ENCODE assay signal across 10 cellular contexts in the genomic region with DNA sequence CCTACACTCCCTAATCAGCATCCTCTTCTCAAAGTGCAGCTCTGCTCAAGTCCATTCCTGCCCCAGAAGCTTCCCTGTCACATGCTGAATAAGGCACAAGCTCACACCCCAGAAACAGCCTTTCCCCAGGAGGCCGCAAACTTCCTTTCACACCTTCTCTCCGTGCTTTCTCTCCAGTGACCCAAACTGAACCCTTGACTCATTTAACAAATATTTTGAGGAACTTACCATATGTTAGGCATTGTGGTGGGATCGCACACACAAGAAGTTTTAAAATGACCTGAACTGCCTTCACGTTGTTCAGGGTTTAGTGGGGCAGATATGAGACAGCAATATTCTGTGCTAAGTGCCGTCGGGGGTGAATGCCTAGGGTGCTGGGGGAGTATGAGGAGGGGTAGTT.
DNase-seq lines count a peak whose midpoint lies in the region; ATAC-seq and TF ChIP-seq lines count a peak whose summit lies in the region.
"Had no signal": no experiment of that assay in that cellular context is flagged by ENCODE, and none has a peak within 500 bp of the region (broad histone marks: within the 10 kb centered on the region; RNA-seq: fewer than 3 reads in every experiment).

No MANE protein-coding gene starts in this region.

- peak; percentile 81 for ATAC-seq in HG02759 (IDR thresholded peaks at IDR 0.05; ENCODE audit: unreplicated experiment)
- ATAC-seq in stimulated activated memory B cell treated with anti-CD40 and anti-IgM and Interleukin-4, amounts not matched to agents 10 μg/mL and 1 μg/mL and 100 μg/mL, for 72 hours = peak; percentile 61

- no peak overlapping the region for H3K4me3 ChIP-seq in NB4 (ENCODE audit: low read depth, low read length)

- H3K27me3 Mint-ChIP-seq in stimulated activated memory B cell treated with anti-CD40 and anti-IgM and Interleukin-4, amounts not matched to agents 10 μg/mL and 1 μg/mL and 100 μg/mL, for 72 hours = peaks cover 29% of the 10 kb centered on the region

- H3K27ac Mint-ChIP-seq in stimulated activated memory B cell treated with anti-CD40 and anti-IgM and Interleukin-4, amounts not matched to agents 10 μg/mL and 1 μg/mL and 100 μg/mL, for 72 hours = no peak overlapping the region

- TF ChIP-seq CTCF in NB4 (IDR thresholded peaks at IDR 0.05; ENCODE audit: low read depth, low read length) = no peak

- H3K4me3 Mint-ChIP-seq in stimulated activated memory B cell treated with anti-CD40 and anti-IgM and Interleukin-4, amounts not matched to agents 10 μg/mL and 1 μg/mL and 100 μg/mL, for 72 hours = no peak overlapping the region

- TF ChIP-seq POLR2A in NB4 (IDR thresholded peaks at IDR 0.05; ENCODE audit: extremely low read depth, insufficient read length) = no peak

- DNase-seq in SIG-M5 treated with dmso at 0.1 percent for 504 hours (lab: John Stamatoyannopoulos, UW; ENCODE audit: unreplicated experiment) (peak; percentile 60), SIG-M5 (lab: John Stamatoyannopoulos, UW) (no peak), NB4 (ENCODE audit: low read depth) (peak; percentile 78), COR-L47 (lab: John Stamatoyannopoulos, UW) (no peak), NCI-H1105 (lab: John Stamatoyannopoulos, UW) (no peak), COLO668 (lab: John Stamatoyannopoulos, UW; ENCODE audit: unreplicated experiment) (no peak)
- DNase-seq: brain microvascular endothelial cell, NCI-H2029 treated with DMSO at 0.1 percent for 48 hours had no signal

- no peaks in the 10 kb centered on the region for H3K9me3 Mint-ChIP-seq in stimulated activated memory B cell treated with anti-CD40 and anti-IgM and Interleukin-4, amounts not matched to agents 10 μg/mL and 1 μg/mL and 100 μg/mL, for 72 hours

- peaks cover 6% of the 10 kb centered on the region for H3K4me1 Mint-ChIP-seq in stimulated activated memory B cell treated with anti-CD40 and anti-IgM and Interleukin-4, amounts not matched to agents 10 μg/mL and 1 μg/mL and 100 μg/mL, for 72 hours

- H3K36me3 Mint-ChIP-seq in stimulated activated memory B cell treated with anti-CD40 and anti-IgM and Interleukin-4, amounts not matched to agents 10 μg/mL and 1 μg/mL and 100 μg/mL, for 72 hours = no peaks in the 10 kb centered on the region

Comparison
In these comparisons a context has a peak if more than half of its experiments do, and no peak if none do; other contexts are left out.
1. DNase-seq: peak in SIG-M5 treated with dmso at 0.1 percent for 504 hours (single experiment) and NB4 (single experiment); none in SIG-M5 (single experiment), COR-L47 (single experiment), NCI-H1105 (single experiment) and COLO668 (single experiment).